21 cellular contexts compared by ENCODE assay signal in the genomic region with DNA sequence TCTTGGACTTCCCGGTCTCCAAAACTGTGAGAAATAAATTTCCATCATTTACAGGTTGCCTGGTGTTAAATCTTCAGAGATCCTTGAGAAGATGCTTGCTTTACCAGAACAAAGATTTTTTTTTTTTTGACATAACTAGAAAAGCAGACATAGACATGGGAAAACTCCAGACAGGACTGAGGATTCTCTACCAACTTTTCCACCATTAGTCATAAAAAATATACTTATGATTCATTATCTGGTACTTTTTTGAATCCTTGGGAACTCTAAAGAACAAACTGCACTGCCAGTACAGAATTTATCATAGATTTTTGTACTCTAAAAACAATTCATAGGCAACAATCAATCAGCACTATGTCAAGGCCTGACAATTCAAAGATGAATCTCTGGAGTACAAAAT.
"Had no signal": no experiment of that assay in that cellular context is flagged by ENCODE, and none has a peak within 500 bp of the region (broad histone marks: within the 10 kb centered on the region; RNA-seq: fewer than 3 reads in every experiment).

No MANE protein-coding gene starts in this region.

- H3K4me3 ChIP-seq: esophagus squamous epithelium, mucosa of descending colon, neural progenitor cell, pancreas, thoracic aorta, transverse colon had no signal

- H3K4me3 Mint-ChIP-seq: central memory CD8-positive, alpha-beta T cell; effector memory CD8-positive, alpha-beta T cell; natural killer cell; neural progenitor cell; stimulated activated naive B cell treated with anti-CD40 and anti-IgM and Interleukin-4, amounts not matched to agents 10 μg/mL and 1 μg/mL and 100 μg/mL, for 72 hours; stimulated activated naive CD8-positive, alpha-beta T cell treated with anti-CD3 and anti-CD28 coated beads, Interleukin-15, amount 100 ng/mL, for 72 hours had no signal

- H3K9me3 Mint-ChIP-seq: central memory CD8-positive, alpha-beta T cell; stimulated activated naive CD8-positive, alpha-beta T cell treated with anti-CD3 and anti-CD28 coated beads, Interleukin-15, amount 100 ng/mL, for 72 hours had no signal

- H3K4me2 ChIP-seq: neural progenitor cell had no signal

- H3K36me3 ChIP-seq: esophagus squamous epithelium, neural progenitor cell, pancreas, thoracic aorta, transverse colon had no signal

- H3K9ac ChIP-seq: neural progenitor cell had no signal

- H3K36me3 Mint-ChIP-seq: natural killer cell; neural progenitor cell; stimulated activated naive B cell treated with anti-CD40 and anti-IgM and Interleukin-4, amounts not matched to agents 10 μg/mL and 1 μg/mL and 100 μg/mL, for 72 hours had no signal

- H3K9me3 ChIP-seq: esophagus squamous epithelium, mucosa of descending colon, pancreas, thoracic aorta, transverse colon had no signal

- H3K27ac ChIP-seq: esophagus squamous epithelium, neural progenitor cell, pancreas, thoracic aorta, transverse colon had no signal

- H3K27ac Mint-ChIP-seq: effector memory CD8-positive, alpha-beta T cell; natural killer cell; neural progenitor cell; progenitor cell of endocrine pancreas; stimulated activated naive B cell treated with anti-CD40 and anti-IgM and Interleukin-4, amounts not matched to agents 10 μg/mL and 1 μg/mL and 100 μg/mL, for 72 hours; stimulated activated naive CD8-positive, alpha-beta T cell treated with anti-CD3 and anti-CD28 coated beads, Interleukin-15, amount 100 ng/mL, for 72 hours had no signal

- DNase-seq: effector memory CD8-positive, alpha-beta T cell; esophagus squamous epithelium; foreskin melanocyte; head of caudate nucleus; hippocampal formation; islet precursor cell; mucosa of descending colon; natural killer cell; nucleus accumbens; pancreas; right cardiac atrium; stimulated activated CD4-positive, alpha-beta T cell treated with anti-CD3 and anti-CD28 coated beads, Interleukin-4, amount 100 ng/mL, for 24 hours; stimulated activated naive B cell treated with anti-CD40 and anti-IgM and Interleukin-4, amounts not matched to agents 10 μg/mL and 1 μg/mL and 100 μg/mL, for 72 hours; stimulated activated naive CD8-positive, alpha-beta T cell treated with anti-CD3 and anti-CD28 coated beads, Interleukin-15, amount 100 ng/mL, for 72 hours; substantia nigra; transverse colon had no signal

- H3K27me3 ChIP-seq: esophagus squamous epithelium, neural progenitor cell, transverse colon had no signal

- H2AFZ ChIP-seq: neural progenitor cell had no signal

- ATAC-seq: effector memory CD8-positive, alpha-beta T cell; left lobe of liver; mucosa of descending colon; natural killer cell; pancreas; right cardiac atrium; stimulated activated naive B cell treated with anti-CD40 and anti-IgM and Interleukin-4, amounts not matched to agents 10 μg/mL and 1 μg/mL and 100 μg/mL, for 72 hours; stimulated activated naive CD8-positive, alpha-beta T cell treated with anti-CD3 and anti-CD28 coated beads, Interleukin-15, amount 100 ng/mL, for 72 hours had no signal

- H3K27me3 Mint-ChIP-seq: central memory CD8-positive, alpha-beta T cell; effector memory CD8-positive, alpha-beta T cell; progenitor cell of endocrine pancreas had no signal

- H3K4me1 Mint-ChIP-seq: central memory CD8-positive, alpha-beta T cell; natural killer cell; stimulated activated naive B cell treated with anti-CD40 and anti-IgM and Interleukin-4, amounts not matched to agents 10 μg/mL and 1 μg/mL and 100 μg/mL, for 72 hours; stimulated activated naive CD8-positive, alpha-beta T cell treated with anti-CD3 and anti-CD28 coated beads, Interleukin-15, amount 100 ng/mL, for 72 hours had no signal
